In genomic region chr2:190088917-190089316, GRCh38 we compare ENCODE assay signal across 1 cellular context.
A peak's percentile ranks its signal among the peaks of the same experiment; 100 is the strongest.
TF ChIP-seq lines count a peak whose summit lies in the region.

No MANE protein-coding gene starts in this region.

TF ChIP-seq in IMR-90, 13 proteins besides CTCF, POLR2A, EP300 and RAD21:
- TF ChIP-seq NFE2L2 (IDR thresholded peaks at IDR 0.05; ENCODE audit: low read depth, low read length) (no peak), SMC3 (IDR thresholded peaks at IDR 0.05; ENCODE audit: low read depth, low read length) (peak; percentile 85)
